ENCODE assay signal across 1 cellular context in genomic region chr16:68300736-68301459, GRCh38.
TF ChIP-seq lines count a peak whose summit lies in the region.

No MANE protein-coding gene starts in this region.

TF ChIP-seq in K562, 482 proteins besides CTCF, POLR2A, EP300 and RAD21:
- TF ChIP-seq RBM17 (IDR thresholded peaks at IDR 0.05; ENCODE audit: borderline replicate concordance, low read depth, low read length): no peak
- TF ChIP-seq RBM39 (optimal IDR thresholded peaks at IDR 0.05; ENCODE audit: low read depth, low read length): no peak
- peak; percentile 10; the same call in 1 of the 2 replicates for TF ChIP-seq POLR2AphosphoS5 (IDR thresholded peaks at IDR 0.05; ENCODE audit: control insufficient read depth, insufficient read depth, low read depth, low read length)
- no peak for TF ChIP-seq MTF1 (CRISPR knock-in tag; IDR thresholded peaks at IDR 0.05; ENCODE audit: borderline replicate concordance)
